In the genomic region with DNA sequence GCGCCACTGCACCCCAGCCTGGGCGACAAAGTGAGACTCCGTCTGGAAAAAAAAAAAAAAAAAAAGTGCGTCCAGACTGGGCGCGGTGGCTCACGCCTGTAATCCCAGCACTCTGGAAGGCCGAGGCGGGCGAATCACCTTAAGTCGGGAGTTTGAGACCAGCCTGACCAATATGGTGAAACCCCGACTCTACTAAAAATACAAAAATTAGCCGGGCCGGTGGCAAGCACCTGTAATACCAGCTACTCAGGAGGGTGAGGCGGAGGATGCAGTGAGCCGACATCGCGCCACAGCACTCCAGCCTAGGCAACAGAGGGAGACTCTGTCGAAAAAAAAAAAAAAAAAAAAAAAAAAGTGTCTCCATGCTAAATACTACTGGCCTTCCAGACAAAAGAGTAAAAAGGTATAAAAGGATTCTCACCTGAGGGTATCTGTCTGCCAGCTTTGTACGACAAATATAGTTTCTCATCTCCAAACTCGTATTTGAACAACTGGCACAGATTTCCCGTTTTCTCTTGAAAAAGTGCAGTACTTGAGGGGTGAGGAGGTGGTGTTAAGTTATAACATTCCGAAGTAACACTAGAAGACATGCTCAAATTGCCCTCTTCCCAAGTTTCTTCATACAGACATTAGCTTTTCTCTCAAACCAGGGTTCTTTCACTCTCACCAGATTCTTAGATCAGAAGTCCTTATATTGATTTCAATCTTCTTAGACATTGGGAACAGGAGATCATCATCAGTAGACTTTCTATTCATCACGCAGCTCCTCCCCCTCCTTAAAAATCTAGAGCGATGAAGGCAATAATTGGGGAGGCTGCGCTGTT, we compare ENCODE assay signal across 8 cellular contexts. TPM values are rescaled to one million over a fixed set of nuclear protein-coding genes. Genes with fewer than 3 reads are reported as not detected.
DNase-seq lines count a peak whose midpoint lies in the region; ATAC-seq lines count a peak whose summit lies in the region.

No MANE protein-coding gene starts in this region.

- H3K27ac Mint-ChIP-seq in CD8-positive, alpha-beta memory T cell = peak overlapping the region; percentile 52 to 96 (median 84)
- H3K27ac Mint-ChIP-seq in activated naive CD4-positive, alpha-beta T cell treated with anti-CD3 and anti-CD28 coated beads, Interleukin-2, amount 50 U/mL, for 72 hours = peak overlapping the region; percentile 15 to 83
- H3K27ac Mint-ChIP-seq in immature natural killer cell = peak overlapping the region; percentile 83 to 97 (median 91)

- H3K4me3 ChIP-seq in CD8-positive, alpha-beta memory T cell (ENCODE audit: low read length) = peak overlapping the region; percentile 75
- peak overlapping the region; percentile 67 to 83 (median 78) for H3K4me3 ChIP-seq in subcutaneous abdominal adipose tissue (ENCODE audit: low read depth in 1 of 5, low read length in 5 of 5)

- H3K9me3 ChIP-seq in CD8-positive, alpha-beta memory T cell (ENCODE audit: low read length) = no peaks in the 10 kb centered on the region
- no peaks in the 10 kb centered on the region for H3K9me3 ChIP-seq in subcutaneous abdominal adipose tissue (ENCODE audit: control insufficient read depth in 5 of 5, low read length in 5 of 5)

- DNase-seq in CD8-positive, alpha-beta memory T cell = peak in 1 of 5 donors; percentile 11
- peak in 1 of 2 donors; percentile 4 for DNase-seq in activated naive CD4-positive, alpha-beta T cell treated with anti-CD3 and anti-CD28 coated beads, Interleukin-2, amount 50 U/mL, for 72 hours (ENCODE audit: low spot score in 2 of 2)
- no peak for DNase-seq in immature natural killer cell
- no peak for DNase-seq in SKM-1 (lab: John Stamatoyannopoulos, UW; ENCODE audit: unreplicated experiment)
- DNase-seq in GF-D8 (lab: John Stamatoyannopoulos, UW) = no peak
- no peak for DNase-seq in caudate nucleus (lab: John Stamatoyannopoulos, UW)

- peaks cover 19% of the 10 kb centered on the region for H3K4me1 ChIP-seq in CD8-positive, alpha-beta memory T cell (ENCODE audit: insufficient read depth, low read length)
- H3K4me1 ChIP-seq in subcutaneous abdominal adipose tissue (ENCODE audit: control insufficient read depth in 5 of 5, insufficient read depth in 5 of 5, low read length in 5 of 5) = peaks cover 3 to 17% (median 12%) of the 10 kb centered on the region in 5 donors

- CTCF ChIA-PET in CD8-positive, alpha-beta memory T cell (lab: Charles Lee) = interaction anchor here (0.7 to 1.9 kb wide), 5 partner anchors 9 to 386 kb away, joined by 3 to 4 read pairs (median 3); no protein-coding TSS in a partner anchor

- peaks cover 0 to 12% (median 4%) of the 10 kb centered on the region in 3 donors for H3K36me3 Mint-ChIP-seq in CD8-positive, alpha-beta memory T cell
- H3K36me3 Mint-ChIP-seq in activated naive CD4-positive, alpha-beta T cell treated with anti-CD3 and anti-CD28 coated beads, Interleukin-2, amount 50 U/mL, for 72 hours = peaks cover 6 to 21% of the 10 kb centered on the region in 2 donors
- peaks cover 13 to 17% (median 14%) of the 10 kb centered on the region in 3 donors for H3K36me3 Mint-ChIP-seq in immature natural killer cell

- POLR2A ChIA-PET in CD8-positive, alpha-beta memory T cell (lab: Charles Lee) = interaction anchor here (0.6 to 1.1 kb wide), 3 partner anchors 29 to 545 kb away, joined by 3 to 7 read pairs (median 3); no protein-coding TSS in a partner anchor

- H3K27ac ChIP-seq in CD8-positive, alpha-beta memory T cell (ENCODE audit: low read depth, low read length) = peak overlapping the region; percentile 68
- H3K27ac ChIP-seq in subcutaneous abdominal adipose tissue (ENCODE audit: low read depth, low read length) (peak overlapping the region; percentile 57), caudate nucleus (ENCODE audit: low read depth, low read length) (no peak overlapping the region)

- peak overlapping the region; percentile 84 to 98 (median 92) for H3K4me3 Mint-ChIP-seq in CD8-positive, alpha-beta memory T cell
- peak overlapping the region; percentile 91 to 97 (median 94) for H3K4me3 Mint-ChIP-seq in immature natural killer cell

- no peaks in the 10 kb centered on the region for H3K9me3 Mint-ChIP-seq in CD8-positive, alpha-beta memory T cell
- no peaks in the 10 kb centered on the region for H3K9me3 Mint-ChIP-seq in activated naive CD4-positive, alpha-beta T cell treated with anti-CD3 and anti-CD28 coated beads, Interleukin-2, amount 50 U/mL, for 72 hours
- no peaks in the 10 kb centered on the region for H3K9me3 Mint-ChIP-seq in immature natural killer cell

- peaks cover 48 to 68% (median 61%) of the 10 kb centered on the region in 3 donors for H3K4me1 Mint-ChIP-seq in CD8-positive, alpha-beta memory T cell
- peaks cover 70 to 74% of the 10 kb centered on the region in 2 donors for H3K4me1 Mint-ChIP-seq in immature natural killer cell

- no peaks in the 10 kb centered on the region for H3K27me3 ChIP-seq in CD8-positive, alpha-beta memory T cell (ENCODE audit: insufficient read depth, low read length, poor library complexity, severe bottlenecking)
- H3K27me3 ChIP-seq in subcutaneous abdominal adipose tissue (ENCODE audit: control insufficient read depth in 5 of 5, insufficient read depth in 4 of 5, low read length in 5 of 5) = peaks cover 0 to 3% (median 0%) of the 10 kb centered on the region in 5 donors

- no peaks in the 10 kb centered on the region for H3K36me3 ChIP-seq in CD8-positive, alpha-beta memory T cell (ENCODE audit: insufficient read depth, low read length)
- H3K36me3 ChIP-seq in subcutaneous abdominal adipose tissue (ENCODE audit: control insufficient read depth in 5 of 5, insufficient read depth in 5 of 5, low read length in 5 of 5) = no peaks in the 10 kb centered on the region

- H3K9ac ChIP-seq in subcutaneous abdominal adipose tissue (ENCODE audit: low read length in 5 of 5) = peak overlapping the region in 4 of 5 donors; percentile 71 to 81 (median 77)

- H3K27me3 Mint-ChIP-seq in CD8-positive, alpha-beta memory T cell = peaks cover 0 to 2% of the 10 kb centered on the region in 2 donors
- H3K27me3 Mint-ChIP-seq in immature natural killer cell (ENCODE audit: low read depth in 3 of 3) = peaks cover 10 to 15% (median 13%) of the 10 kb centered on the region in 3 donors

- ATAC-seq in HG02943 (IDR thresholded peaks at IDR 0.05; ENCODE audit: low read depth, unreplicated experiment) = peak; percentile 5
- ATAC-seq in activated naive CD4-positive, alpha-beta T cell treated with anti-CD3 and anti-CD28 coated beads, Interleukin-2, amount 50 U/mL, for 72 hours = peak in 1 of 2 donors; percentile 8

RNA-seq across cellular contexts. Expression of gene USP28, which starts 1.1 kb away (rescaled TPM):
- total RNA-seq in CD8-positive, alpha-beta memory T cell = 10 to 100 TPM; 18.7 to 21.4 TPM
- 63.1 TPM for polyA plus RNA-seq in CD8-positive, alpha-beta memory T cell
- total RNA-seq in activated naive CD4-positive, alpha-beta T cell treated with anti-CD3 and anti-CD28 coated beads, Interleukin-2, amount 50 U/mL, for 72 hours = 10 to 100 TPM; 44.5 to 56.4 TPM
- polyA plus RNA-seq in immature natural killer cell = 100 to 1,000 TPM; 121 to 185 (median 122) TPM

RNA-seq across cellular contexts. Expression of gene HTR3B, which starts 30.3 kb away (rescaled TPM):
- not detected for total RNA-seq in CD8-positive, alpha-beta memory T cell
- not detected for polyA plus RNA-seq in CD8-positive, alpha-beta memory T cell
- not detected for total RNA-seq in activated naive CD4-positive, alpha-beta T cell treated with anti-CD3 and anti-CD28 coated beads, Interleukin-2, amount 50 U/mL, for 72 hours
- polyA plus RNA-seq in immature natural killer cell = not detected
